ENCODE assay signal across 1 cellular context in genomic region chr1:179087665-179088064, GRCh38.
TF ChIP-seq lines count a peak whose summit lies in the region.

No MANE protein-coding gene starts in this region.

TF ChIP-seq in IMR-90, 13 proteins besides CTCF, POLR2A, EP300 and RAD21 (continued from another document):
- TF ChIP-seq USF2 (IDR thresholded peaks at IDR 0.05; ENCODE audit: low read depth, low read length): no peak
- no peak for TF ChIP-seq MAZ (IDR thresholded peaks at IDR 0.05; ENCODE audit: borderline replicate concordance, low read depth, low read length)
- no peak for TF ChIP-seq RCOR1 (IDR thresholded peaks at IDR 0.05; ENCODE audit: insufficient replicate concordance, low read length)
- no peak for TF ChIP-seq CEBPB (IDR thresholded peaks at IDR 0.05; ENCODE audit: low read depth, low read length)
- TF ChIP-seq CHD1 (IDR thresholded peaks at IDR 0.05; ENCODE audit: low read depth, low read length): no peak
- TF ChIP-seq MXI1 (IDR thresholded peaks at IDR 0.05; ENCODE audit: borderline replicate concordance, low read depth, low read length): no peak
- TF ChIP-seq MAFK (IDR thresholded peaks at IDR 0.05; ENCODE audit: low read depth, low read length): no peak
- no peak for TF ChIP-seq ELK1 (IDR thresholded peaks at IDR 0.05; ENCODE audit: borderline replicate concordance, low read depth, low read length)
- TF ChIP-seq BHLHE40 (IDR thresholded peaks at IDR 0.05; ENCODE audit: low read depth, low read length): no peak
- TF ChIP-seq SMC3 (IDR thresholded peaks at IDR 0.05; ENCODE audit: low read depth, low read length): no peak
